14 cellular contexts compared by ENCODE assay signal in the genomic region with DNA sequence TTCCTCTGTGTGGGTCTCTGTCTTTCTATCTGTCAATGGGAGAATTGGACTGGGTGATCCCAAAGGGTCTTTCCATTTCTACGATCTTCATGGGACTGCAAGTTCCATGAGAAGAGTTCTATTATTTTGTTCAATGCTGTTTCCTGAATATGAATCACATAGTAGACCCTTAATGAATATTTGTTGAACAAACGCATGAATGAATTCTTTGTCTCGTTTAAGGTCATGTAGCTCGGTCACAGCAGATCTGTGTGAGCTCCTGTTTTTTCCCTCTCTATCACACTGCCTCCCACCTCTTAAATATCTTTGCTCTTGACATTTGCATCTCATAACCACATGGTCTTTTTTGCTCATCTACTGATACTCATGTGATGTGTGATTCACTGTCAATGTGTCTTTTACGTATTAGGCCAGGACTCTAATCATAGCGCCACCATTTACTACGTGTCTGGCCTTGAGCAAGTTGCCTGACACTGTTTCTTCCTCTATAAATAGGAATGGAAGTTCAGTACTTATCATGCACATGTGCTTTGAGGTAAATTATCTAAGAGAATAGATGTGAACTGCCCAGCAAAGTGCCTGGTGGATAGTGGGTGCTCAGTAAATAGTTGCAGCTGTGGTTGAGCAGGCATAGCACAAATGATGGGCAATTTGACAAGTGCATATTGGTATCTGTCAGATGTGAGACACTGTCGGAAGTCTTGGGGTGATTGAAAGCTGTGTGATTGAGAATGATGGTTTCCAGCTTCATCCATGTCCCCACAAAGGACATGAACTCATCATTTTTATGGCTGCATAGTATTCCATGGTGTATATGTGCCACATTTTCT. TPM values are rescaled to one million over a fixed set of nuclear protein-coding genes. Genes with fewer than 3 reads are reported as not detected.
DNase-seq lines count a peak whose midpoint lies in the region; ATAC-seq and TF ChIP-seq lines count a peak whose summit lies in the region.
"Had no signal": no experiment of that assay in that cellular context is flagged by ENCODE, and none has a peak within 500 bp of the region (broad histone marks: within the 10 kb centered on the region; RNA-seq: fewer than 3 reads in every experiment).

No MANE protein-coding gene starts in this region.

- peaks cover 4% of the 10 kb centered on the region for H3K36me3 Mint-ChIP-seq in Calu3 (ENCODE audit: insufficient read depth, unreplicated experiment)
- H3K36me3 Mint-ChIP-seq in chondrocyte (ENCODE audit: low read depth): no peaks in the 10 kb centered on the region

- in situ Hi-C loops in GM18951 (cut with MboI; ENCODE audit: low sequenced_read_pairs, unreplicated experiment): no loop called here

- TF ChIP-seq CTCF in Calu3 (IDR thresholded peaks at IDR 0.05; ENCODE audit: unreplicated experiment) (no peak), chondrocyte (IDR thresholded peaks at IDR 0.05) (no peak)

- no peaks in the 10 kb centered on the region for H3K27me3 Mint-ChIP-seq in Calu3 (ENCODE audit: unreplicated experiment)
- peaks cover 6% of the 10 kb centered on the region for H3K27me3 Mint-ChIP-seq in chondrocyte (ENCODE audit: low read depth)

- peak; percentile 46 for TF ChIP-seq POLR2A in GM18951 (IDR thresholded peaks at IDR 0.05; ENCODE audit: extremely low read depth, insufficient read depth, insufficient read length)

- H3K27ac Mint-ChIP-seq in Calu3 (ENCODE audit: unreplicated experiment): peak overlapping the region; percentile 50
- H3K27ac Mint-ChIP-seq in chondrocyte (ENCODE audit: unreplicated experiment): no peak overlapping the region

- no peak overlapping the region for H3K4me3 Mint-ChIP-seq in Calu3 (ENCODE audit: low read depth, unreplicated experiment)
- no peak overlapping the region for H3K4me3 Mint-ChIP-seq in chondrocyte (ENCODE audit: unreplicated experiment)
- H3K4me3 Mint-ChIP-seq: nephron had no signal

- H3K9me3 Mint-ChIP-seq in Calu3 (ENCODE audit: low read depth, unreplicated experiment) (no peaks in the 10 kb centered on the region), chondrocyte (ENCODE audit: low read depth) (no peaks in the 10 kb centered on the region)

- CTCF ChIA-PET in Calu3 (lab: Charles Lee): interaction anchor here (0.8 to 2.9 kb wide), 3 partner anchors 8 to 21 kb away, joined by 3 to 25 read pairs (median 9); no protein-coding TSS in a partner anchor

- intact Hi-C loops in Calu3 (cut with micrococcal nuclease; ENCODE audit: unreplicated experiment): no loop called here

- H3K4me1 Mint-ChIP-seq in Calu3 (ENCODE audit: low read depth, unreplicated experiment): peaks cover 20% of the 10 kb centered on the region
- peaks cover 13% of the 10 kb centered on the region for H3K4me1 Mint-ChIP-seq in chondrocyte (ENCODE audit: low read depth)

- no TSS peak for BruUV-seq in Calu3 (replicated peaks; lab: Mats Ljungman, UMichigan)

- ATAC-seq in HG02610 (IDR thresholded peaks at IDR 0.05; ENCODE audit: unreplicated experiment): peak; percentile 80
- peak; percentile 64 for ATAC-seq in HG03521 (IDR thresholded peaks at IDR 0.05; ENCODE audit: unreplicated experiment)

- no peak for DNase-seq in Calu3
- DNase-seq in NCI-H2029 treated with DMSO at 0.1 percent for 48 hours (lab: John Stamatoyannopoulos, UW): no peak
- no peak for DNase-seq in chondrocyte (ENCODE audit: low spot score)
- DNase-seq in SKM-1 (lab: John Stamatoyannopoulos, UW; ENCODE audit: unreplicated experiment): no peak
- no peak for DNase-seq in NCI-H1436 treated with DMSO at 0.1 percent for 48 hours (lab: John Stamatoyannopoulos, UW)
- DNase-seq: activated CD4-positive, alpha-beta T cell treated with anti-CD3 and anti-CD28 coated beads for 4 hours; BE2C; GOT3; heart left ventricle; OCI-M1 had no signal

RNA-seq across cellular contexts. Expression of a gene that starts 37.5 kb away (rescaled TPM):
- total RNA-seq in Calu3 (2022): 144 and 184 TPM in 2 replicates
- total RNA-seq in chondrocyte: 8.6 to 19.7 TPM (median 15.5 TPM) in 3 replicates

RNA-seq across cellular contexts. Expression of a gene that starts 40.3 kb away (rescaled TPM):
- total RNA-seq in Calu3 (2022): 62.8 and 71.2 TPM in 2 replicates
- total RNA-seq in chondrocyte: 29.5 to 36.4 TPM (median 32.4 TPM) in 3 replicates

RNA-seq across cellular contexts. Expression of a gene that starts 59.3 kb away (rescaled TPM):
- total RNA-seq in Calu3 (2022) (6.5 and 7.5 TPM in 2 replicates), chondrocyte (3.9 to 7.2 TPM (median 4.1 TPM) in 3 replicates)
